ENCODE assay signal across 8 cellular contexts in genomic region chr9:106864533-106865143, GRCh38. TPM values are rescaled to one million over a fixed set of nuclear protein-coding genes. Genes with fewer than 3 reads are reported as not detected.
DNase-seq lines count a peak whose midpoint lies in the region; ATAC-seq and TF ChIP-seq lines count a peak whose summit lies in the region.

No MANE protein-coding gene starts in this region.

- H3K27me3 Mint-ChIP-seq in activated CD4-positive, alpha-beta T cell treated with anti-CD3 and anti-CD28 coated beads, Interleukin-2, amount 10 ng/mL, durations not matched to agents 7 days and 5 days, result peaks cover 59% of the 10 kb centered on the region

- no peaks in the 10 kb centered on the region for H3K27me3 ChIP-seq in WERI-Rb-1 (ENCODE audit: insufficient read depth, low read depth, severe bottlenecking)

- H3K36me3 ChIP-seq in WERI-Rb-1, result peaks cover 6% of the 10 kb centered on the region

- peaks cover 5% of the 10 kb centered on the region for H3K36me3 Mint-ChIP-seq in activated CD4-positive, alpha-beta T cell treated with anti-CD3 and anti-CD28 coated beads, Interleukin-2, amount 10 ng/mL, durations not matched to agents 7 days and 5 days (ENCODE audit: low read depth)

- H3K27ac Mint-ChIP-seq in activated CD4-positive, alpha-beta T cell treated with anti-CD3 and anti-CD28 coated beads, Interleukin-2, amount 10 ng/mL, durations not matched to agents 7 days and 5 days, result no peak overlapping the region

- H3K9me3 Mint-ChIP-seq in activated CD4-positive, alpha-beta T cell treated with anti-CD3 and anti-CD28 coated beads, Interleukin-2, amount 10 ng/mL, durations not matched to agents 7 days and 5 days, result no peaks in the 10 kb centered on the region

- intact Hi-C loops in left cardiac atrium (cut with DNase I), result loop anchor here (10.0 kb wide), 2 partner anchors 60 to 190 kb away; no protein-coding TSS in a partner anchor

- H3K9me3 ChIP-seq in WERI-Rb-1 (ENCODE audit: severe bottlenecking), result peaks cover 9% of the 10 kb centered on the region

- H3K4me1 Mint-ChIP-seq in activated CD4-positive, alpha-beta T cell treated with anti-CD3 and anti-CD28 coated beads, Interleukin-2, amount 10 ng/mL, durations not matched to agents 7 days and 5 days, result peaks cover 36% of the 10 kb centered on the region

- POLR2A ChIA-PET in activated CD4-positive, alpha-beta T cell treated with anti-CD3 and anti-CD28 coated beads, Interleukin-2, amount 10 ng/mL, durations not matched to agents 7 days and 5 days (lab: Charles Lee), result no interaction called here

- peak overlapping the region; percentile 83 for H3K27ac ChIP-seq in WERI-Rb-1

- CTCF ChIA-PET in activated CD4-positive, alpha-beta T cell treated with anti-CD3 and anti-CD28 coated beads, Interleukin-2, amount 10 ng/mL, durations not matched to agents 7 days and 5 days (lab: Charles Lee), result no interaction called here

- no peak for DNase-seq in activated CD4-positive, alpha-beta T cell treated with anti-CD3 and anti-CD28 coated beads, Interleukin-2, amount 10 ng/mL, durations not matched to agents 7 days and 5 days
- no peak for DNase-seq in activated CD4-positive, alpha-beta T cell treated with anti-CD3 and anti-CD28 coated beads, Interleukin-2, amount 50 U/mL, for 1 hour
- no peak for DNase-seq in WERI-Rb-1
- DNase-seq in left cardiac atrium, result no peak
- DNase-seq in skeletal muscle cell (ENCODE audit: low read depth), result no peak
- DNase-seq in putamen (ENCODE audit: low spot score), result no peak
- DNase-seq in GOT3 (lab: John Stamatoyannopoulos, UW), result no peak

- no peak for TF ChIP-seq CTCF in WERI-Rb-1 (IDR thresholded peaks at IDR 0.05; ENCODE audit: low read depth, low read length)

- H3K4me3 ChIP-seq in WERI-Rb-1 (ENCODE audit: low read depth, low read length) (peak overlapping the region; percentile 94), skeletal muscle cell (ENCODE audit: low read depth, low read length) (peak overlapping the region; percentile 86)

- H3K4me3 Mint-ChIP-seq in activated CD4-positive, alpha-beta T cell treated with anti-CD3 and anti-CD28 coated beads, Interleukin-2, amount 10 ng/mL, durations not matched to agents 7 days and 5 days, result peak overlapping the region; percentile 76

- ATAC-seq in left cardiac atrium (peak; percentile 0), HG03025 (IDR thresholded peaks at IDR 0.05; ENCODE audit: low FRiP score, unreplicated experiment) (no peak)

RNA-seq across cellular contexts. Expression of gene ZNF462, which starts 1.7 kb away (rescaled TPM):
- total RNA-seq in activated CD4-positive, alpha-beta T cell treated with anti-CD3 and anti-CD28 coated beads, Interleukin-2, amount 10 ng/mL, durations not matched to agents 7 days and 5 days, result under 1 TPM; 0.37 to 0.89 TPM
- 10 to 100 TPM; 18.6 to 29.3 TPM for total RNA-seq in left cardiac atrium

Comparison
In these comparisons a context has a peak if more than half of its experiments do, and no peak if none do; other contexts are left out.
1. RNA of gene ZNF462, which starts 1.7 kb away (total RNA-seq): 18.6 to 29.3 TPM in left cardiac atrium; 0.37 to 0.89 TPM in activated CD4-positive, alpha-beta T cell treated with anti-CD3 and anti-CD28 coated beads, Interleukin-2, amount 10 ng/mL, durations not matched to agents 7 days and 5 days; every median in the first group is over 10 times any median in the second.